8 cellular contexts compared by ENCODE assay signal in the genomic region with DNA sequence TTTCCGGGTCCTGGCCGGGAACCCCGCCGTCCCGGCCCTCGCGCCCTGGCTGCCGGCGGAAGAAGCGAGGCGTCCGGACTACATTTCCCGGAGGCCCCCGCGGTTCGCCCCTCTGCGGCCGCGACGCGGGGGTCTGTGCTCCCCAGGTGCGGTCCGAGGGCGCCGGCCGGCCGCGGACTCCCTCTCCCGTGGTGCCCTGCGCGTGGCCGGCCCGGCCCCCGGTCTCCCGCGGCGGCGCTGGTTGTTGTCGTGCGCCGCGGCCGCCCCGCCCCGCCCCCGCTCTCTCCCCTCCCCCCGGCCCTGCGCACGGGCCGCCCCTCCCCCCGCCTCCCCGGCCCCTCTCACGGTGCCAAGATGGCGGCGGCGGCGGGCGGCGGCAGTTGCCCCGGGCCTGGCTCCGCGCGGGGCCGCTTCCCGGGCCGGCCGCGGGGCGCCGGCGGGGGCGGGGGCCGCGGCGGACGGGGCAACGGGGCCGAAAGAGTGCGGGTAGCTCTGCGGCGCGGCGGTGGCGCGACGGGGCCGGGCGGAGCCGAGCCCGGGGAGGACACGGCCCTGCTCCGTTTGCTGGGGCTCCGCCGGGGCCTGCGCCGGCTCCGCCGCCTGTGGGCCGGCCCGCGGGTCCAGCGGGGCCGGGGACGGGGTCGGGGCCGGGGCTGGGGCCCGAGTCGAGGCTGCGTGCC. TPM values are rescaled to one million over a fixed set of nuclear protein-coding genes. Genes with fewer than 3 reads are reported as not detected.
A peak's percentile ranks its signal among the peaks of the same experiment; 100 is the strongest.
DNase-seq lines count a peak whose midpoint lies in the region; ATAC-seq and TF ChIP-seq lines count a peak whose summit lies in the region.

Gene KMT2B (plus strand): TSS at position 339 of the 680 bp plus-strand sequence. CDS start 16 bp downstream, at position 355.

- POLR2A ChIA-PET in activated B cell treated with CpG ODN at 0.5 μM for 24 hours (lab: Charles Lee) = interaction anchor here (1.1 to 3.4 kb wide), 8 partner anchors 10 to 213 kb away, joined by 3 to 22 read pairs (median 9); partner anchors contain the start of genes HSPB6, IGFLR1, LIN37 and PSENEN

- H3K9me3 Mint-ChIP-seq in activated B cell treated with CpG ODN at 0.5 μM for 24 hours (no peaks in the 10 kb centered on the region), nephron (no peaks in the 10 kb centered on the region)

- no peak for TF ChIP-seq CTCF in activated B cell treated with CpG ODN at 0.5 μM for 24 hours (IDR thresholded peaks at IDR 0.05)
- TF ChIP-seq CTCF in fibroblast of lung (conservative IDR thresholded peaks at IDR 0.05 in 1 of 2, IDR thresholded peaks at IDR 0.05 in 1 of 2; ENCODE audit: low read depth in 1 of 2, low read length in 2 of 2) = no peak
- TF ChIP-seq CTCF in nephron (IDR thresholded peaks at IDR 0.05; ENCODE audit: unreplicated experiment in 3 of 3) = no peak

- H3K9me3 ChIP-seq in fibroblast of lung (ENCODE audit: control insufficient read depth, insufficient read depth, low read depth, low read length) = no peaks in the 10 kb centered on the region

- intact Hi-C loops in activated B cell treated with CpG ODN at 0.5 μM for 24 hours (cut with micrococcal nuclease) = loop anchor here (1.0 to 10.0 kb wide), 14 partner anchors 16 to 393 kb away; partner anchors contain the start of genes CD22, COX6B1, HCST and LIN37

- peak within 1 kb of the TSS; percentile 97 for H3K27ac Mint-ChIP-seq in activated B cell treated with CpG ODN at 0.5 μM for 24 hours
- H3K27ac Mint-ChIP-seq in nephron = peak within 1 kb of the TSS; percentile 85 to 96 (median 95)

- ATAC-seq in GM18858 (IDR thresholded peaks at IDR 0.05; ENCODE audit: unreplicated experiment) (peak; percentile 2), activated B cell treated with CpG ODN at 0.5 μM for 24 hours (ENCODE audit: low read depth) (peak; percentile 35)

- H3K27ac ChIP-seq in ACC112 (ENCODE audit: low read depth, low read length) (peak within 1 kb of the TSS; percentile 60), fibroblast of lung (ENCODE audit: insufficient read depth, low read length) (peak within 1 kb of the TSS; percentile 68)

- H3K9ac ChIP-seq in fibroblast of lung (ENCODE audit: insufficient read depth, low read length) = peak within 1 kb of the TSS; percentile 77

- H3K4me1 Mint-ChIP-seq in activated B cell treated with CpG ODN at 0.5 μM for 24 hours (peaks cover 61% of the 10 kb centered on the region), nephron (peaks cover 13% of the 10 kb centered on the region)

- H3K79me2 ChIP-seq in ACC112 (ENCODE audit: control insufficient read depth, insufficient read depth, low read length, unreplicated experiment) (peaks cover 24% of the 10 kb centered on the region), fibroblast of lung (ENCODE audit: control insufficient read depth, insufficient read depth, low read length) (peaks cover 33% of the 10 kb centered on the region)

- H2AFZ ChIP-seq in ACC112 (ENCODE audit: low read length, unreplicated experiment) (peak within 1 kb of the TSS; percentile 53), fibroblast of lung (ENCODE audit: low read length) (peak within 1 kb of the TSS; percentile 97)

- CTCF ChIA-PET in activated B cell treated with CpG ODN at 0.5 μM for 24 hours (lab: Charles Lee) = interaction anchor here (0.9 to 1.7 kb wide), 3 partner anchors 20 to 24 kb away, joined by 3 to 5 read pairs (median 3); partner anchors contain the start of gene IGFLR1

- H3K4me2 ChIP-seq in fibroblast of lung (ENCODE audit: extremely low read depth, insufficient read depth, low read length) = peak within 1 kb of the TSS; percentile 98

- no peaks in the 10 kb centered on the region for H3K27me3 Mint-ChIP-seq in activated B cell treated with CpG ODN at 0.5 μM for 24 hours
- peaks cover 4% of the 10 kb centered on the region for H3K27me3 Mint-ChIP-seq in nephron (ENCODE audit: low read depth)

- H3K4me3 Mint-ChIP-seq in activated B cell treated with CpG ODN at 0.5 μM for 24 hours = peak within 1 kb of the TSS; percentile 93
- H3K4me3 Mint-ChIP-seq in nephron = peak within 1 kb of the TSS; percentile 92 to 96 (median 94)

- DNase-seq in HuH-7.5 (ENCODE audit: low spot score) (peak; percentile 100), activated B cell treated with CpG ODN at 0.5 μM for 24 hours (peak; percentile 95), fibroblast of lung (ENCODE audit: low read depth in 2 of 2) (no peak), retina (no peak), cortex of kidney (lab: John Stamatoyannopoulos, UW) (no peak)

- H3K27me3 ChIP-seq in ACC112 (ENCODE audit: insufficient read depth, low read length) = no peaks in the 10 kb centered on the region
- no peaks in the 10 kb centered on the region for H3K27me3 ChIP-seq in fibroblast of lung (ENCODE audit: control insufficient read depth, insufficient read depth, low read length)

- peaks cover 32% of the 10 kb centered on the region for H3K36me3 Mint-ChIP-seq in activated B cell treated with CpG ODN at 0.5 μM for 24 hours (ENCODE audit: low read depth)
- H3K36me3 Mint-ChIP-seq in nephron (ENCODE audit: low read depth) = peaks cover 19% of the 10 kb centered on the region

- no peaks in the 10 kb centered on the region for H4K20me1 ChIP-seq in fibroblast of lung (ENCODE audit: control insufficient read depth, extremely low read depth, insufficient read depth, low read length)

- H3K36me3 ChIP-seq in ACC112 (ENCODE audit: insufficient read depth, low read length) (no peaks in the 10 kb centered on the region), fibroblast of lung (ENCODE audit: control insufficient read depth, insufficient read depth, low read length) (peaks cover 19% of the 10 kb centered on the region)

- H3K4me3 ChIP-seq in ACC112 (ENCODE audit: low read depth, low read length) (peak within 1 kb of the TSS; percentile 88), fibroblast of lung (replicated peaks in 1 of 4; ENCODE audit: control extremely low read depth in 1 of 4, insufficient read depth in 1 of 4, low read depth in 3 of 4, low read length in 4 of 4) (peak within 1 kb of the TSS; percentile 74 to 95 (median 85))

- H3K4me1 ChIP-seq in ACC112 (ENCODE audit: control insufficient read depth, insufficient read depth, low read length, unreplicated experiment) = peaks cover 4% of the 10 kb centered on the region
- peaks cover 9% of the 10 kb centered on the region for H3K4me1 ChIP-seq in fibroblast of lung (ENCODE audit: control insufficient read depth, extremely low read depth, insufficient read depth, low read length)

RNA-seq across cellular contexts. Expression of gene KMT2B, which starts in this region (rescaled TPM):
- total RNA-seq in activated B cell treated with CpG ODN at 0.5 μM for 24 hours (65.6 and 65.8 TPM in 2 replicates), fibroblast of lung (3.9 and 5.4 TPM in 2 replicates)
- polyA plus RNA-seq in fibroblast of lung = 7.4 and 12.5 TPM in 2 replicates
- polyA plus RNA-seq in fibroblast of lung (2012) = 12.3 and 17.3 TPM in 2 replicates
- 60.2 and 93.0 TPM in 2 replicates for polyA minus RNA-seq in fibroblast of lung (ENCODE audit: low replicate concordance)

Comparison
In these comparisons a context has a peak if more than half of its experiments do, and no peak if none do; other contexts are left out.
1. RNA of gene KMT2B (total RNA-seq): 65.6 to 65.8 TPM in activated B cell treated with CpG ODN at 0.5 μM for 24 hours; 3.9 to 5.4 TPM in fibroblast of lung; every median in the first group is over 10 times any median in the second.
2. DNase-seq: peak in HuH-7.5 (single experiment) and activated B cell treated with CpG ODN at 0.5 μM for 24 hours (single experiment); none in fibroblast of lung (0 of 2), retina (single experiment) and cortex of kidney (single experiment).